Comparison of ENCODE assay signal across 8 cellular contexts in the genomic region with DNA sequence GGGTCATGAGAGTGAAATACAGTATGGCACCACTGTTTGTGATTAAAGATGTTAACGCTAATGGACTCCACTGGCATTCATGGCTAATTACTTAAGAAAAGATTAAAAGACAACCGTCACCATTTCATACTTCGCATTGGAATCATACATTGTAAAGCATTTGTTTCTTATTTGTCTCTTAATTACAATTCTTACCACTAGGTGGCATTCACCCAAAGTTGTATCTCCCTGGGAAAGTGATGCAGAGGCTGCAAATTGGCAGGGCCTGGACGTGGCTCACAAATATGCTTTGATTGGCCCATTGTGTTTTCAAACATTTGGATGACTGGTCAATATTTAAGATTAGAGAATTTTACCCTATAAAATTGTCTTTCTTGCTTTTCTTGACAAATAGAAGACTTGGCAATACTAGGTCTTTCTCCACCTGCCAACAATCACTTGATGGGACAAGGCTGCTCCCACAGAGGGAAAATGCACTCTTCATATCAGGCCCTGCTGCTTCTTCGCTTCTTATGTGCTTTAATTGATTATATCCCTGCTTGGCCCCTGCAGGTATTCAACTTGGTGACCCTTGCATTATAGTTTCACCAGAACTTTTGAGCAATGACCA.
DNase-seq lines count a peak whose midpoint lies in the region; ATAC-seq and TF ChIP-seq lines count a peak whose summit lies in the region.

No MANE protein-coding gene starts in this region.

- DNase-seq in CMK (ENCODE audit: low read depth) (peak; percentile 3), KBM-7 (peak; percentile 64), Panc1 (ENCODE audit: low read depth, low spot score) (peak; percentile 20), choroid plexus epithelial cell (ENCODE audit: low read depth) (peak; percentile 72), right lobe of liver (no peak), uterus (peak in 1 of 2 donors; percentile 16)

- TF ChIP-seq CTCF in Panc1 (IDR thresholded peaks at IDR 0.05) (peak; percentile 87), choroid plexus epithelial cell (conservative IDR thresholded peaks at IDR 0.05; ENCODE audit: low read depth, low read length) (peak; percentile 67), right lobe of liver (IDR thresholded peaks at IDR 0.05) (peak; percentile 60 to 65 (median 64)), uterus (IDR thresholded peaks at IDR 0.05) (peak; percentile 52 to 70 (median 60))

- intact Hi-C loops in Panc1 (cut with micrococcal nuclease; ENCODE audit: unreplicated experiment) (loop anchor here (2.0 to 5.0 kb wide), 4 partner anchors 189 to 231 kb away; a partner anchor contains a TSS), right lobe of liver (cut with DNase I) (loop anchor here (5.0 to 10.0 kb wide), 3 partner anchors 119 to 266 kb away; a partner anchor contains a TSS), uterus (cut with DNase I; ENCODE audit: low total_unique reads) (loop anchor here (10.0 kb wide), 1 partner anchor 119 kb away; no protein-coding TSS in a partner anchor)

- 14% methylated on average over 5 of the region's 5 CpGs for WGBS in right lobe of liver (ENCODE audit: insufficient coverage, low coverage, low lambda C conversion rate, missing lambda C conversion rate)

- no peak overlapping the region for H3K4me3 ChIP-seq in Panc1 (ENCODE audit: low read depth in 2 of 2, low read length in 2 of 2)
- H3K4me3 ChIP-seq in choroid plexus epithelial cell (ENCODE audit: low read depth, low read length), result no peak overlapping the region
- H3K4me3 ChIP-seq in right lobe of liver, result no peak overlapping the region
- no peak overlapping the region for H3K4me3 ChIP-seq in uterus

- H3K27ac ChIP-seq in Panc1 (ENCODE audit: low read length) (no peak overlapping the region), right lobe of liver (no peak overlapping the region), uterus (no peak overlapping the region)

- CTCF ChIA-PET in Panc1 (lab: Charles Lee), result no interaction called here

- H3K9me3 ChIP-seq in Panc1 (ENCODE audit: control insufficient read depth, insufficient read depth, low read depth, low read length) (no peaks in the 10 kb centered on the region), right lobe of liver (no peaks in the 10 kb centered on the region), uterus (no peaks in the 10 kb centered on the region)

- peak; percentile 64 for ATAC-seq in GM18870 (IDR thresholded peaks at IDR 0.05; ENCODE audit: unreplicated experiment)
- peak; percentile 85 for ATAC-seq in Panc1
- ATAC-seq in right lobe of liver, result peak; percentile 76 to 83 (median 82)
- no peak for ATAC-seq in HG03045 (IDR thresholded peaks at IDR 0.05; ENCODE audit: unreplicated experiment)

- no TSS peak for BruUV-seq in Panc1 (replicated peaks; lab: Mats Ljungman, UMichigan)

- H3K36me3 ChIP-seq in Panc1 (ENCODE audit: control insufficient read depth, insufficient read depth, low read length) (no peaks in the 10 kb centered on the region), right lobe of liver (no peaks in the 10 kb centered on the region), uterus (no peaks in the 10 kb centered on the region)

- TF ChIP-seq POLR2A in right lobe of liver (IDR thresholded peaks at IDR 0.05) (no peak), uterus (IDR thresholded peaks at IDR 0.05) (no peak)

- POLR2A ChIA-PET in Panc1 (lab: Charles Lee), result no interaction called here

- H3K27me3 ChIP-seq in Panc1 (ENCODE audit: control insufficient read depth, insufficient read depth, low read length) (peaks cover 10% of the 10 kb centered on the region; the same call in 1 of the 2 replicates), right lobe of liver (no peaks in the 10 kb centered on the region), uterus (no peaks in the 10 kb centered on the region)

- no peaks in the 10 kb centered on the region for H3K4me1 ChIP-seq in Panc1 (ENCODE audit: control insufficient read depth, insufficient read depth, low read length)
- no peaks in the 10 kb centered on the region for H3K4me1 ChIP-seq in right lobe of liver
- H3K4me1 ChIP-seq in uterus, result no peaks in the 10 kb centered on the region

- in situ Hi-C loops in KBM-7 (cut with MboI; ENCODE audit: low pct_unique_long_range_greater_than_20kb, low sequenced_read_pairs) (loop anchor here (10.0 to 25.0 kb wide), 2 partner anchors 109 to 231 kb away; no protein-coding TSS in a partner anchor), Panc1 (cut with HindIII; ENCODE audit: low pct_unique_long_range_greater_than_20kb, low sequenced_read_pairs) (no loop called here)

Comparison
In these comparisons a context has a peak if more than half of its experiments do, and no peak if none do; other contexts are left out.
1. DNase-seq: peak in CMK (single experiment), KBM-7 (single experiment), Panc1 (single experiment) and choroid plexus epithelial cell (single experiment); none in right lobe of liver (0 of 3).
2. Peak in every context shown above with its lines, with median percentiles within 50 percentile points of each other: CTCF ChIP-seq.